In the genomic region with DNA sequence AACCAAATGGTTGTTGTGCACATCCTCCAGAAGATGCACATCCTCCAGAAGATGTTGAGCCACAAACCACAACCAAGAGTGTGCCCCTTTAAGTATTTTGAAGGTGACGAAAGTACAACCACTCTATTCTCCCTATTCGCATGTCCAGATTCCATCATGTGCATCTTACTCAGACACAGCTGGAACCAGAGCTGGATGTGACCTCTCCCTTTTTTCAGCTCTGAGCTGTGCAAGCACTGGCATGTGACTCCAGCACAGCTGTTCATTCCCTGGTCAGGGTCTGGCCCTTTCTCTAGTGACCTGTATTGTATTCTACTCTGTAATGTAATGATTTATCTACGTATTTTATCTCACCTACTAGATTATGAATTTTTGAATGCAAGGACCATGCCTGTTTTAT, we compare ENCODE assay signal across 13 cellular contexts. TPM values are rescaled to one million over a fixed set of nuclear protein-coding genes. Genes with fewer than 3 reads are reported as not detected.
DNase-seq lines count a peak whose midpoint lies in the region; ATAC-seq, FAIRE-seq and TF ChIP-seq lines count a peak whose summit lies in the region.
"Had no signal": no experiment of that assay in that cellular context is flagged by ENCODE, and none has a peak within 500 bp of the region (broad histone marks: within the 10 kb centered on the region; RNA-seq: fewer than 3 reads in every experiment).

No MANE protein-coding gene starts in this region.

- no peak overlapping the region for H3K4me2 ChIP-seq in H1 (ENCODE audit: insufficient read depth in 1 of 2, low read depth in 2 of 2, low read length in 2 of 2)
- H3K4me2 ChIP-seq: smooth muscle cell had no signal

- H3K79me2 ChIP-seq in H1 (ENCODE audit: control insufficient read depth in 1 of 2, insufficient read depth in 2 of 2, low read length in 2 of 2) = no peaks in the 10 kb centered on the region

- ATAC-seq in heart right ventricle = peak in 6 of 8 donors; percentile 49 to 80 (median 76)
- no peak for ATAC-seq in GM21367 (IDR thresholded peaks at IDR 0.05; ENCODE audit: unreplicated experiment)
- no peak for ATAC-seq in HG03442 (IDR thresholded peaks at IDR 0.05; ENCODE audit: unreplicated experiment)
- ATAC-seq: activated T-helper 17 cell treated with anti-CD3 and anti-CD28 coated beads, Interleukin-2, amount 50 U/mL, for 72 hours had no signal

- H3K4me3 ChIP-seq in heart right ventricle (no peak overlapping the region), right atrium auricular region (no peak overlapping the region), H1 (ENCODE audit: extremely low read depth in 1 of 4, insufficient read depth in 2 of 4, low read depth in 3 of 4, low read length in 4 of 4) (no peak overlapping the region)
- H3K4me3 ChIP-seq: smooth muscle cell had no signal

- H3K79me1 ChIP-seq in H1 (ENCODE audit: low read depth, low read length) = no peaks in the 10 kb centered on the region

- DNase-seq in heart right ventricle = no peak
- DNase-seq in right atrium auricular region (ENCODE audit: low spot score) = no peak
- DNase-seq in H1 (ENCODE audit: low read depth in 1 of 2, low spot score in 2 of 2) = no peak
- peak; percentile 68 for DNase-seq in midbrain (lab: John Stamatoyannopoulos, UW)
- no peak for DNase-seq in AML-193 (lab: John Stamatoyannopoulos, UW)
- no peak for DNase-seq in NCI-H2171 treated with DMSO at 0.1 percent for 48 hours (lab: John Stamatoyannopoulos, UW)
- DNase-seq: activated CD4-positive, alpha-beta T cell treated with anti-CD3 and anti-CD28 coated beads, Interleukin-2, amount 50 U/mL, for 1 hour; NCI-H82 had no signal

- H3K23me2 ChIP-seq in H1 (ENCODE audit: low read depth, low read length) = no peaks in the 10 kb centered on the region

- TF ChIP-seq CTCF in heart right ventricle (IDR thresholded peaks at IDR 0.05) (no peak), right atrium auricular region (IDR thresholded peaks at IDR 0.05) (no peak), H1 (IDR thresholded peaks at IDR 0.05; ENCODE audit: control extremely low read depth in 1 of 3, insufficient read depth in 1 of 3, low read depth in 1 of 3, low read length in 3 of 3) (no peak)

- H4K8ac ChIP-seq in H1 (ENCODE audit: extremely low read depth, insufficient read depth, low read length) = no peak overlapping the region

- TF ChIP-seq RAD21 in H1 (IDR thresholded peaks at IDR 0.05 in 1 of 2, conservative IDR thresholded peaks at IDR 0.05 in 1 of 2; ENCODE audit: low read depth in 2 of 2, low read length in 2 of 2) = no peak

- no peak overlapping the region for H3K14ac ChIP-seq in H1 (ENCODE audit: insufficient read length)

- no peak overlapping the region for H4K91ac ChIP-seq in H1 (replicated peaks; ENCODE audit: insufficient read length, low read length)

- H4K20me1 ChIP-seq in H1 (replicated peaks in 1 of 2; ENCODE audit: control insufficient read depth in 1 of 2, insufficient read depth in 2 of 2, low read length in 2 of 2) = no peaks in the 10 kb centered on the region

- H3K23ac ChIP-seq in H1 (ENCODE audit: insufficient read length) = no peak overlapping the region

- H3K27ac ChIP-seq in heart right ventricle (no peak overlapping the region), right atrium auricular region (no peak overlapping the region), H1 (ENCODE audit: low read depth, low read length) (no peak overlapping the region)
- H3K27ac ChIP-seq: neutrophil had no signal

- no peak overlapping the region for H2BK5ac ChIP-seq in H1 (ENCODE audit: low read depth, low read length)

- H2AFZ ChIP-seq in H1 (ENCODE audit: low read length) = no peak overlapping the region

- TF ChIP-seq POLR2A in H1 (IDR thresholded peaks at IDR 0.05; ENCODE audit: control extremely low read depth in 1 of 2, low read depth in 2 of 2, low read length in 2 of 2) = no peak

- no peak for TF ChIP-seq EP300 in H1 (IDR thresholded peaks at IDR 0.05; ENCODE audit: borderline replicate concordance in 1 of 2, low read depth in 2 of 2, low read length in 2 of 2)

- no peak overlapping the region for H4K5ac ChIP-seq in H1 (ENCODE audit: insufficient read length, low read depth, low read length)

- H3K27me3 ChIP-seq in heart right ventricle (no peaks in the 10 kb centered on the region), right atrium auricular region (no peaks in the 10 kb centered on the region), H1 (replicated peaks in 1 of 4; ENCODE audit: control insufficient read depth in 3 of 4, extremely low read depth in 1 of 4, insufficient read depth in 3 of 4, low read length in 3 of 4) (no peaks in the 10 kb centered on the region)

- H2BK20ac ChIP-seq in H1 (ENCODE audit: low read length) = no peak overlapping the region

- intact Hi-C loops in heart right ventricle (cut with DNase I) = no loop called here

- H3K56ac ChIP-seq in H1 (replicated peaks; ENCODE audit: insufficient read length, low read depth, low read length) = no peak overlapping the region

- no peak overlapping the region for H3K9ac ChIP-seq in H1 (replicated peaks in 1 of 4; ENCODE audit: extremely low read depth in 1 of 4, low read depth in 3 of 4, low read length in 3 of 4)

- 48 to 51% methylated on average over 3 of the region's 3 CpGs for WGBS in heart right ventricle, 2 donors
- 92% methylated on average over 3 of the region's 3 CpGs; no CpG with 5 or more reads in 1 of the 2 experiments for WGBS in H1 (ENCODE audit: extremely low coverage in 1 of 2, insufficient coverage in 1 of 2, insufficient read length in 1 of 2, insufficient replicate concordance in 2 of 2, low coverage in 1 of 2, low lambda C conversion rate in 2 of 2, missing lambda C conversion rate in 1 of 2), 2 experiments

- no peak overlapping the region for H2BK12ac ChIP-seq in H1 (ENCODE audit: low read depth, low read length)

- CTCF ChIA-PET in H1 (lab: Charles Lee; ENCODE audit: partially characterized antibody) = interaction anchor here (0.9 to 1.4 kb wide), 2 partner anchors 71 to 175 kb away, joined by 3 read pairs; no protein-coding TSS in a partner anchor

- no peak for FAIRE-seq in H1 (lab: Jason Lieb, UNC)

- peak overlapping the region; percentile 85; the same call in 1 of the 2 replicates for H2AK5ac ChIP-seq in H1 (ENCODE audit: low read depth, low read length)

- no peak overlapping the region for H3K18ac ChIP-seq in H1 (ENCODE audit: extremely low read depth, low read length)

- POLR2A ChIA-PET in H1 (lab: Charles Lee; ENCODE audit: partially characterized antibody) = no interaction called here

- H2BK120ac ChIP-seq in H1 (replicated peaks; ENCODE audit: low read depth, low read length) = no peak overlapping the region

- H3K4me1 ChIP-seq in heart right ventricle (peaks cover 0 to 6% (median 0%) of the 10 kb centered on the region in 9 donors), right atrium auricular region (no peaks in the 10 kb centered on the region), H1 (replicated peaks in 1 of 4; ENCODE audit: control insufficient read depth in 3 of 4, insufficient read depth in 4 of 4, low read length in 3 of 4) (no peaks in the 10 kb centered on the region)

- H3K36me3 ChIP-seq in heart right ventricle (no peaks in the 10 kb centered on the region), right atrium auricular region (no peaks in the 10 kb centered on the region), H1 (ENCODE audit: control insufficient read depth in 2 of 4, insufficient read depth in 4 of 4, low read length in 3 of 4) (no peaks in the 10 kb centered on the region)
- H3K36me3 ChIP-seq: neutrophil had no signal

- H3K9me3 ChIP-seq in heart right ventricle = no peaks in the 10 kb centered on the region
- H3K9me3 ChIP-seq in right atrium auricular region = no peaks in the 10 kb centered on the region
- no peaks in the 10 kb centered on the region for H3K9me3 ChIP-seq in H1 (ENCODE audit: insufficient read depth in 2 of 2, low read depth in 1 of 2, low read length in 1 of 2)
- H3K9me3 ChIP-seq: neutrophil had no signal

- H3K4ac ChIP-seq in H1 (replicated peaks; ENCODE audit: insufficient read length, low read depth, low read length) = no peak overlapping the region

- H2BK15ac ChIP-seq in H1 (ENCODE audit: low read length) = no peak overlapping the region

TF ChIP-seq in H1, 55 proteins besides CTCF, POLR2A, EP300 and RAD21:
- TF ChIP-seq, protein P1, sequence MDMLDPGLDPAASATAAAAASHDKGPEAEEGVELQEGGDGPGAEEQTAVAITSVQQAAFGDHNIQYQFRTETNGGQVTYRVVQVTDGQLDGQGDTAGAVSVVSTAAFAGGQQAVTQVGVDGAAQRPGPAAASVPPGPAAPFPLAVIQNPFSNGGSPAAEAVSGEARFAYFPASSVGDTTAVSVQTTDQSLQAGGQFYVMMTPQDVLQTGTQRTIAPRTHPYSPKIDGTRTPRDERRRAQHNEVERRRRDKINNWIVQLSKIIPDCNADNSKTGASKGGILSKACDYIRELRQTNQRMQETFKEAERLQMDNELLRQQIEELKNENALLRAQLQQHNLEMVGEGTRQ (IDR thresholded peaks at IDR 0.05; ENCODE audit: low read length) = no peak
- TF ChIP-seq SAP30 (IDR thresholded peaks at IDR 0.05; ENCODE audit: insufficient read depth, insufficient replicate concordance, low read length) = no peak
TF ChIP-seq in H1: peak in this region for 0.

RNA-seq across cellular contexts. Expression of gene DLG1, which starts 29.3 kb away (rescaled TPM):
- 10 to 100 TPM; 29.0 to 97.4 (median 57.6) TPM for total RNA-seq in heart right ventricle
- 10 to 100 TPM; 20.7 to 42.5 TPM for polyA plus RNA-seq in heart right ventricle
- total RNA-seq in right atrium auricular region = 10 to 100 TPM; 24.4 to 49.9 TPM
- total RNA-seq in H1 (2021; fragmentation: NEBNext Ultra II Directional; extraction: Animal tissue kit (Norgen Biotek cat#: 25700)) = 74.9 and 78.8 TPM in 2 replicates
- 10.5 and 13.4 TPM in 2 replicates for polyA plus RNA-seq in H1 (2011; rRNA removed)
- polyA plus RNA-seq in H1 (2011; cell fraction: cytosol; rRNA removed) = 61.9 TPM
- 21.7 TPM for polyA plus RNA-seq in H1 (2011; cell fraction: nucleus; rRNA removed)
- 29.0 to 50.3 TPM (median 32.2 TPM) in 4 replicates for polyA plus RNA-seq in H1 (2012, experiment 1 of 2)
- polyA plus RNA-seq in H1 (2012, experiment 2 of 2) = 2.5 TPM
- 34.3 TPM for polyA plus RNA-seq in H1 (2013, experiment 1 of 2)
- 30.6 TPM for polyA plus RNA-seq in H1 (2013, experiment 2 of 2)
- 60.0 and 72.1 TPM in 2 replicates for polyA minus RNA-seq in H1 (2011; rRNA and poly(A)+ RNA removed)
- 44.3 TPM for polyA minus RNA-seq in H1 (2011; cell fraction: cytosol; rRNA and poly(A)+ RNA removed)
- polyA minus RNA-seq in H1 (2011; cell fraction: nucleus; rRNA and poly(A)+ RNA removed) = 167 TPM

Comparison
In these comparisons a context has a peak if more than half of its experiments do, and no peak if none do; other contexts are left out.
1. ATAC-seq: peak in heart right ventricle (6 of 8); none in GM21367 (single experiment) and HG03442 (single experiment).